Comparison of ENCODE assay signal across 8 cellular contexts in genomic region chr6:53544050-53544499, GRCh38. TPM values are rescaled to one million over a fixed set of nuclear protein-coding genes. Genes with fewer than 3 reads are reported as not detected.
A peak's percentile ranks its signal among the peaks of the same experiment; 100 is the strongest.
DNase-seq lines count a peak whose midpoint lies in the region; ATAC-seq, FAIRE-seq and TF ChIP-seq lines count a peak whose summit lies in the region.

No MANE protein-coding gene starts in this region.

- no peaks in the 10 kb centered on the region for H3K9me3 ChIP-seq in iPS-18c (ENCODE audit: control insufficient read depth, insufficient read depth, low read length)

- H3K4me3 ChIP-seq in iPS-18c (ENCODE audit: insufficient read depth, low read depth, low read length): peak overlapping the region; percentile 82

- no peak for TF ChIP-seq CTCF in CD14-positive monocyte (IDR thresholded peaks at IDR 0.05)

- FAIRE-seq in urothelium cell line (lab: Jason Lieb, UNC): no peak

- ATAC-seq in stimulated activated memory B cell treated with anti-CD40 and anti-IgM and Interleukin-4, amounts not matched to agents 10 μg/mL and 1 μg/mL and 100 μg/mL, for 72 hours: no peak

- peak overlapping the region; percentile 97 for H3K4me3 Mint-ChIP-seq in CD14-positive monocyte
- peak overlapping the region; percentile 97 for H3K4me3 Mint-ChIP-seq in activated naive CD4-positive, alpha-beta T cell treated with anti-CD3 and anti-CD28 coated beads, Interleukin-2, amount 50 U/mL, for 24 hours
- H3K4me3 Mint-ChIP-seq in stimulated activated memory B cell treated with anti-CD40 and anti-IgM and Interleukin-4, amounts not matched to agents 10 μg/mL and 1 μg/mL and 100 μg/mL, for 72 hours: peak overlapping the region; percentile 91

- H3K9me3 Mint-ChIP-seq in CD14-positive monocyte: peaks cover 0 to 2% (median 0%) of the 10 kb centered on the region in 7 donors
- no peaks in the 10 kb centered on the region for H3K9me3 Mint-ChIP-seq in activated naive CD4-positive, alpha-beta T cell treated with anti-CD3 and anti-CD28 coated beads, Interleukin-2, amount 50 U/mL, for 24 hours
- H3K9me3 Mint-ChIP-seq in stimulated activated memory B cell treated with anti-CD40 and anti-IgM and Interleukin-4, amounts not matched to agents 10 μg/mL and 1 μg/mL and 100 μg/mL, for 72 hours: no peaks in the 10 kb centered on the region

- H3K27ac Mint-ChIP-seq in CD14-positive monocyte: peak overlapping the region; percentile 45 to 89 (median 82)
- H3K27ac Mint-ChIP-seq in activated naive CD4-positive, alpha-beta T cell treated with anti-CD3 and anti-CD28 coated beads, Interleukin-2, amount 50 U/mL, for 24 hours: peak overlapping the region; percentile 78
- peak overlapping the region; percentile 84 for H3K27ac Mint-ChIP-seq in stimulated activated memory B cell treated with anti-CD40 and anti-IgM and Interleukin-4, amounts not matched to agents 10 μg/mL and 1 μg/mL and 100 μg/mL, for 72 hours

- intact Hi-C loops in CD14-positive monocyte (cut with micrococcal nuclease): loop anchor here (2.0 kb wide), 2 partner anchors 103 to 107 kb away; no protein-coding TSS in a partner anchor

- DNase-seq in CD14-positive monocyte (ENCODE audit: low spot score) (no peak), HuH-7 (ENCODE audit: low spot score) (peak; percentile 27), NCI-H345 (lab: John Stamatoyannopoulos, UW) (no peak), NCI-H128 (lab: John Stamatoyannopoulos, UW; ENCODE audit: unreplicated experiment) (no peak), urothelium cell line (ENCODE audit: low spot score) (no peak)

- H3K36me3 Mint-ChIP-seq in CD14-positive monocyte: peaks cover 5 to 11% of the 10 kb centered on the region in 2 donors
- H3K36me3 Mint-ChIP-seq in activated naive CD4-positive, alpha-beta T cell treated with anti-CD3 and anti-CD28 coated beads, Interleukin-2, amount 50 U/mL, for 24 hours: peaks cover 6% of the 10 kb centered on the region
- H3K36me3 Mint-ChIP-seq in stimulated activated memory B cell treated with anti-CD40 and anti-IgM and Interleukin-4, amounts not matched to agents 10 μg/mL and 1 μg/mL and 100 μg/mL, for 72 hours: peaks cover 13% of the 10 kb centered on the region

- peaks cover 2 to 9% (median 5%) of the 10 kb centered on the region in 3 donors for H3K27me3 Mint-ChIP-seq in CD14-positive monocyte (ENCODE audit: low read depth in 3 of 3)
- no peaks in the 10 kb centered on the region for H3K27me3 Mint-ChIP-seq in activated naive CD4-positive, alpha-beta T cell treated with anti-CD3 and anti-CD28 coated beads, Interleukin-2, amount 50 U/mL, for 24 hours
- no peaks in the 10 kb centered on the region for H3K27me3 Mint-ChIP-seq in stimulated activated memory B cell treated with anti-CD40 and anti-IgM and Interleukin-4, amounts not matched to agents 10 μg/mL and 1 μg/mL and 100 μg/mL, for 72 hours

- H3K4me1 Mint-ChIP-seq in CD14-positive monocyte: peaks cover 56% of the 10 kb centered on the region
- peaks cover 74% of the 10 kb centered on the region for H3K4me1 Mint-ChIP-seq in activated naive CD4-positive, alpha-beta T cell treated with anti-CD3 and anti-CD28 coated beads, Interleukin-2, amount 50 U/mL, for 24 hours
- H3K4me1 Mint-ChIP-seq in stimulated activated memory B cell treated with anti-CD40 and anti-IgM and Interleukin-4, amounts not matched to agents 10 μg/mL and 1 μg/mL and 100 μg/mL, for 72 hours: peaks cover 62% of the 10 kb centered on the region

RNA-seq across cellular contexts. Expression of gene GCLC, which starts 0.8 kb away (rescaled TPM):
- polyA plus RNA-seq in CD14-positive monocyte: 10 to 100 TPM in 1 of 2 donors, 1 to 10 TPM in 1; 6.4 to 10.1 TPM
